ENCODE assay signal across 4 cellular contexts in genomic region chr6:111095488-111095887, GRCh38. TPM values are rescaled to one million over a fixed set of nuclear protein-coding genes. Genes with fewer than 3 reads are reported as not detected.
"Had no signal": no experiment of that assay in that cellular context is flagged by ENCODE, and none has a peak within 500 bp of the region (broad histone marks: within the 10 kb centered on the region; RNA-seq: fewer than 3 reads in every experiment).

No MANE protein-coding gene starts in this region.

RNA-seq across cellular contexts. Expression of gene SLC16A10, which starts 8.2 kb away (rescaled TPM):
- total RNA-seq: dermis microvascular lymphatic vessel endothelial cell, endothelial cell of umbilical vein, fibroblast of lung, fibroblast of villous mesenchyme had no signal
- polyA plus RNA-seq: endothelial cell of umbilical vein, fibroblast of lung had no signal
